13 cellular contexts compared by ENCODE assay signal in the genomic region with DNA sequence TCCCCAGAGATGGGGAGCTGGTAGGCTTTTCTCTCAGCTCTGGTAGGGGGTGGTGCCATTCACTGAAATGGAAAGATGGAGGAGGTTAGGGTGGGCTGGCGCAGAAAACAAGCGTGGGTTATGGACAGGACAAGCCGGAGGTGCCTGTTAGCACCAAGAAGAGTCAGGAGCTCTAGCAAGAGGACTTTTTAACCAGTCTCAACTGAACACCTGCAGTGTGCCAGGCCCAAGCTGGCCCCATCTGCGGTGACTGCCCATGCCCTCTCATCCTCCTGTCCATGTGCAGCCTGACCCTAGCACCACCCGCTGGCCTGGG.
DNase-seq lines count a peak whose midpoint lies in the region; TF ChIP-seq lines count a peak whose summit lies in the region.
"Had no signal": no experiment of that assay in that cellular context is flagged by ENCODE, and none has a peak within 500 bp of the region (broad histone marks: within the 10 kb centered on the region; RNA-seq: fewer than 3 reads in every experiment).

No MANE protein-coding gene starts in this region.

- peak overlapping the region in 3 of 4 donors; percentile 31 to 74 (median 51) for H3K27ac ChIP-seq in Peyer's patch
- H3K27ac ChIP-seq in dorsolateral prefrontal cortex, result peak overlapping the region in 53 of 59 donors; percentile 9 to 81 (median 66)
- H3K27ac ChIP-seq in temporal lobe (ENCODE audit: low read depth, low read length), result peak overlapping the region; percentile 41
- H3K27ac ChIP-seq: cardiac muscle cell had no signal

- DNase-seq in Peyer's patch (peak in 1 of 3 donors; percentile 54), dorsolateral prefrontal cortex (peak in 1 of 10 donors; percentile 43), nephron progenitor cell (no peak), T-helper 1 cell (no peak), GM13976 (ENCODE audit: low spot score) (no peak)
- no peak for DNase-seq in activated T-helper 2 cell treated with anti-CD3 and anti-CD28 coated beads, Interferon-gamma antibody, Interleukin-2, Interleukin-4, amounts not matched to agents 10 μg/mL and 5 μg/mL and 100 μg/mL, durations not matched to agents 14 hours and 24 hours and 36 hours (ENCODE audit: low spot score)
- DNase-seq: activated T-cell treated with anti-CD3 and anti-CD28 coated beads, Interleukin-2, amount 50 U/mL, for 72 hours; effector CD4-positive, alpha-beta T cell; NCI-H2107; stimulated activated naive CD4-positive, alpha-beta T cell treated with Interleukin-2 at 50 U/mL for 16 hours had no signal

- no peak overlapping the region for H3K4me3 ChIP-seq in Peyer's patch
- no peak overlapping the region for H3K4me3 ChIP-seq in dorsolateral prefrontal cortex
- H3K4me3 ChIP-seq: cardiac muscle cell had no signal

- no peak overlapping the region for H3K27ac Mint-ChIP-seq in nephron progenitor cell
- no peak overlapping the region for H3K27ac Mint-ChIP-seq in activated T-helper 2 cell treated with anti-CD3 and anti-CD28 coated beads, Interferon-gamma antibody, Interleukin-2, Interleukin-4, amounts not matched to agents 10 μg/mL and 5 μg/mL and 100 μg/mL, durations not matched to agents 14 hours and 24 hours and 36 hours
- H3K27ac Mint-ChIP-seq: activated T-cell treated with anti-CD3 and anti-CD28 coated beads, Interleukin-2, amount 50 U/mL, for 72 hours; T-helper 1 cell treated with Interleukin-12 subunit alpha and Interleukin-12 subunit beta and Interleukin-4 antibody, amounts not matched to agents 30 μg/mL and 1 μg/mL, for 36 hours had no signal

- intact Hi-C loops in dorsolateral prefrontal cortex (cut with DNase I), result loop anchor here in 1 of 2 donors (5.0 kb wide), 1 partner anchor 37 kb away; no protein-coding TSS in a partner anchor
- intact Hi-C loops in activated T-helper 2 cell treated with anti-CD3 and anti-CD28 coated beads, Interferon-gamma antibody, Interleukin-2, Interleukin-4, amounts not matched to agents 10 μg/mL and 5 μg/mL and 100 μg/mL, durations not matched to agents 14 hours and 24 hours and 36 hours (cut with micrococcal nuclease), result no loop called here

- no peak for TF ChIP-seq POLR2A in Peyer's patch (IDR thresholded peaks at IDR 0.05)

- H3K4me1 Mint-ChIP-seq in nephron progenitor cell, result peaks cover 48% of the 10 kb centered on the region
- no peaks in the 10 kb centered on the region for H3K4me1 Mint-ChIP-seq in activated T-helper 2 cell treated with anti-CD3 and anti-CD28 coated beads, Interferon-gamma antibody, Interleukin-2, Interleukin-4, amounts not matched to agents 10 μg/mL and 5 μg/mL and 100 μg/mL, durations not matched to agents 14 hours and 24 hours and 36 hours (ENCODE audit: low read depth)

- TF ChIP-seq CTCF in Peyer's patch (IDR thresholded peaks at IDR 0.05) (no peak), dorsolateral prefrontal cortex (IDR thresholded peaks at IDR 0.05 in 54 of 56, conservative IDR thresholded peaks at IDR 0.05 in 2 of 56; ENCODE audit: low read depth in 1 of 56, partially characterized antibody in 56 of 56) (no peak), nephron progenitor cell (IDR thresholded peaks at IDR 0.05) (no peak), GM13976 (IDR thresholded peaks at IDR 0.05; ENCODE audit: borderline replicate concordance, control extremely low read depth, extremely low read depth, insufficient read depth, missing control alignments) (no peak)

- no peaks in the 10 kb centered on the region for H3K36me3 ChIP-seq in Peyer's patch
- H3K36me3 ChIP-seq: cardiac muscle cell had no signal

- H3K9me3 Mint-ChIP-seq in nephron progenitor cell, result no peaks in the 10 kb centered on the region
- no peaks in the 10 kb centered on the region for H3K9me3 Mint-ChIP-seq in activated T-helper 2 cell treated with anti-CD3 and anti-CD28 coated beads, Interferon-gamma antibody, Interleukin-2, Interleukin-4, amounts not matched to agents 10 μg/mL and 5 μg/mL and 100 μg/mL, durations not matched to agents 14 hours and 24 hours and 36 hours
- H3K9me3 Mint-ChIP-seq: activated T-cell treated with anti-CD3 and anti-CD28 coated beads, Interleukin-2, amount 50 U/mL, for 72 hours; T-helper 1 cell treated with Interleukin-12 subunit alpha and Interleukin-12 subunit beta and Interleukin-4 antibody, amounts not matched to agents 30 μg/mL and 1 μg/mL, for 36 hours had no signal

- H3K9me3 ChIP-seq in Peyer's patch, result no peaks in the 10 kb centered on the region

- H3K36me3 Mint-ChIP-seq in nephron progenitor cell (ENCODE audit: low read depth), result no peaks in the 10 kb centered on the region
- H3K36me3 Mint-ChIP-seq in activated T-helper 2 cell treated with anti-CD3 and anti-CD28 coated beads, Interferon-gamma antibody, Interleukin-2, Interleukin-4, amounts not matched to agents 10 μg/mL and 5 μg/mL and 100 μg/mL, durations not matched to agents 14 hours and 24 hours and 36 hours (ENCODE audit: low read depth), result no peaks in the 10 kb centered on the region

- in situ Hi-C loops in GM13976 (cut with MboI; ENCODE audit: low sequenced_read_pairs, unreplicated experiment), result no loop called here

- H3K27me3 ChIP-seq in Peyer's patch (no peaks in the 10 kb centered on the region), dorsolateral prefrontal cortex (no peaks in the 10 kb centered on the region)
- H3K27me3 ChIP-seq: cardiac muscle cell had no signal

- H3K4me1 ChIP-seq in Peyer's patch, result peaks cover 0 to 24% (median 0%) of the 10 kb centered on the region in 4 donors

- H3K4me3 Mint-ChIP-seq in nephron progenitor cell, result peak overlapping the region; percentile 14
- no peak overlapping the region for H3K4me3 Mint-ChIP-seq in activated T-helper 2 cell treated with anti-CD3 and anti-CD28 coated beads, Interferon-gamma antibody, Interleukin-2, Interleukin-4, amounts not matched to agents 10 μg/mL and 5 μg/mL and 100 μg/mL, durations not matched to agents 14 hours and 24 hours and 36 hours (ENCODE audit: low read depth)
- H3K4me3 Mint-ChIP-seq: activated T-cell treated with anti-CD3 and anti-CD28 coated beads, Interleukin-2, amount 50 U/mL, for 72 hours; T-helper 1 cell treated with Interleukin-12 subunit alpha and Interleukin-12 subunit beta and Interleukin-4 antibody, amounts not matched to agents 30 μg/mL and 1 μg/mL, for 36 hours had no signal

- H3K27me3 Mint-ChIP-seq in nephron progenitor cell (ENCODE audit: low read depth, poor library complexity), result peaks cover 7% of the 10 kb centered on the region
- peaks cover 18% of the 10 kb centered on the region for H3K27me3 Mint-ChIP-seq in activated T-helper 2 cell treated with anti-CD3 and anti-CD28 coated beads, Interferon-gamma antibody, Interleukin-2, Interleukin-4, amounts not matched to agents 10 μg/mL and 5 μg/mL and 100 μg/mL, durations not matched to agents 14 hours and 24 hours and 36 hours (ENCODE audit: low read depth)
